ENCODE assay signal across 9 cellular contexts in genomic region chr2:240588006-240588655, GRCh38. TPM values are rescaled to one million over a fixed set of nuclear protein-coding genes. Genes with fewer than 3 reads are reported as not detected.
A peak's percentile ranks its signal among the peaks of the same experiment; 100 is the strongest.
DNase-seq lines count a peak whose midpoint lies in the region; FAIRE-seq and TF ChIP-seq lines count a peak whose summit lies in the region.
"Had no signal": no experiment of that assay in that cellular context is flagged by ENCODE, and none has a peak within 500 bp of the region (broad histone marks: within the 10 kb centered on the region; RNA-seq: fewer than 3 reads in every experiment).

No MANE protein-coding gene starts in this region.

- H4K20me1 ChIP-seq in OCI-LY3 (ENCODE audit: insufficient read depth, low read length) (peaks cover 10% of the 10 kb centered on the region), H1 (replicated peaks in 1 of 2; ENCODE audit: control insufficient read depth in 1 of 2, insufficient read depth in 2 of 2, low read length in 2 of 2) (peaks cover 5 to 31% of the 10 kb centered on the region in 2 experiments), neural cell (ENCODE audit: insufficient read depth) (no peaks in the 10 kb centered on the region)

- H3K36me3 Mint-ChIP-seq in CD4-positive, alpha-beta memory T cell = peaks cover 9 to 40% of the 10 kb centered on the region in 2 donors

- H3K9ac ChIP-seq in OCI-LY3 (ENCODE audit: low read length) (no peak overlapping the region), H1 (replicated peaks in 1 of 4; ENCODE audit: extremely low read depth in 1 of 4, low read depth in 3 of 4, low read length in 3 of 4) (no peak overlapping the region), neural cell (ENCODE audit: low read length) (peak overlapping the region; percentile 90)

- H3K23me2 ChIP-seq in H1 (ENCODE audit: low read depth, low read length) = peaks cover 12% of the 10 kb centered on the region; the same call in 1 of the 2 replicates

- H3K4me1 ChIP-seq in CD4-positive, alpha-beta memory T cell (ENCODE audit: insufficient read depth, low read length) = peaks cover 38% of the 10 kb centered on the region
- H3K4me1 ChIP-seq in OCI-LY3 (ENCODE audit: low read length) (peaks cover 27% of the 10 kb centered on the region), H1 (replicated peaks in 1 of 4; ENCODE audit: control insufficient read depth in 3 of 4, insufficient read depth in 4 of 4, low read length in 3 of 4) (peaks cover 0 to 14% (median 11%) of the 10 kb centered on the region in 4 experiments; a peak in 6 of 7 replicates)

- H3K4me2 ChIP-seq in OCI-LY3 (ENCODE audit: low read length) = peak overlapping the region; percentile 98
- peak overlapping the region; percentile 77 to 95 for H3K4me2 ChIP-seq in H1 (ENCODE audit: insufficient read depth in 1 of 2, low read depth in 2 of 2, low read length in 2 of 2)
- H3K4me2 ChIP-seq in neural cell (ENCODE audit: low read length) = peak overlapping the region; percentile 66

- H2BK12ac ChIP-seq in H1 (ENCODE audit: low read depth, low read length) = no peak overlapping the region

- DNase-seq in CD4-positive, alpha-beta memory T cell = peak in 1 of 5 donors; percentile 28
- no peak for DNase-seq in H1 (ENCODE audit: low read depth in 1 of 2, low spot score in 2 of 2)
- no peak for DNase-seq in NCI-H1694 treated with DMSO at 0.1 percent for 48 hours (lab: John Stamatoyannopoulos, UW)
- no peak for DNase-seq in NCI-H748 treated with DMSO at 0.1 percent for 48 hours (lab: John Stamatoyannopoulos, UW)
- DNase-seq in stimulated activated CD4-positive, alpha-beta T cell treated with anti-CD3 and anti-CD28 coated beads, Interleukin-2, amount 100 ng/mL, for 48 hours = no peak
- no peak for DNase-seq in activated CD8-positive, alpha-beta memory T cell treated with anti-CD3 and anti-CD28 coated beads, Interleukin-2, amount 50 U/mL, for 4 hours
- DNase-seq: OCI-M1 had no signal

- no peaks in the 10 kb centered on the region for H3K27me3 Mint-ChIP-seq in CD4-positive, alpha-beta memory T cell

- H2AFZ ChIP-seq in OCI-LY3 (ENCODE audit: low read depth, low read length) (no peak overlapping the region), H1 (ENCODE audit: low read length) (no peak overlapping the region), neural cell (ENCODE audit: low read depth, low read length) (no peak overlapping the region)

- H3K27ac Mint-ChIP-seq in CD4-positive, alpha-beta memory T cell = peak overlapping the region; percentile 66 to 95 (median 92)

- H3K79me2 ChIP-seq in OCI-LY3 (ENCODE audit: low read length) (peaks cover 78% of the 10 kb centered on the region), H1 (ENCODE audit: control insufficient read depth in 1 of 2, insufficient read depth in 2 of 2, low read length in 2 of 2) (peaks cover 4 to 45% of the 10 kb centered on the region in 2 experiments; a peak in 3 of 4 replicates), neural cell (replicated peaks; ENCODE audit: insufficient read depth, low read length) (peaks cover 44% of the 10 kb centered on the region)

- no peak for TF ChIP-seq POLR2A in H1 (IDR thresholded peaks at IDR 0.05; ENCODE audit: control extremely low read depth in 1 of 2, low read depth in 2 of 2, low read length in 2 of 2)

- peak overlapping the region in 1 of 2 donors; percentile 99 for H3K4me3 ChIP-seq in CD4-positive, alpha-beta memory T cell (ENCODE audit: low read length in 2 of 2)
- H3K4me3 ChIP-seq in OCI-LY3 (ENCODE audit: low read length) (peak overlapping the region; percentile 98), H1 (ENCODE audit: extremely low read depth in 1 of 4, insufficient read depth in 2 of 4, low read depth in 3 of 4, low read length in 4 of 4) (peak overlapping the region; percentile 94 to 97 (median 95); a peak in 6 of 8 replicates), neural cell (ENCODE audit: low read length) (peak overlapping the region; percentile 92)

- H3K9me3 Mint-ChIP-seq in CD4-positive, alpha-beta memory T cell = no peaks in the 10 kb centered on the region

- no peak overlapping the region for H4K5ac ChIP-seq in H1 (ENCODE audit: insufficient read length, low read depth, low read length)

- POLR2A ChIA-PET in CD4-positive, alpha-beta memory T cell (lab: Charles Lee; ENCODE audit: partially characterized antibody) = interaction anchor here (1.4 to 7.7 kb wide), 5 partner anchors 12 to 74 kb away, joined by 3 to 461 read pairs (median 14); partner anchors contain the start of genes DUSP28, GPR35 and RNPEPL1
- POLR2A ChIA-PET in H1 (lab: Charles Lee; ENCODE audit: partially characterized antibody) = interaction anchor here (1.3 to 3.2 kb wide), 3 partner anchors 8 to 22 kb away, joined by 4 to 21 read pairs (median 5); no protein-coding TSS in a partner anchor

- intact Hi-C loops in CD4-positive, alpha-beta memory T cell (cut with micrococcal nuclease) = no loop called here

- H3K27me3 ChIP-seq in CD4-positive, alpha-beta memory T cell (ENCODE audit: insufficient read depth, low read length) = no peaks in the 10 kb centered on the region
- H3K27me3 ChIP-seq in OCI-LY3 (ENCODE audit: low read depth, low read length) (no peaks in the 10 kb centered on the region), H1 (replicated peaks in 1 of 4; ENCODE audit: control insufficient read depth in 3 of 4, extremely low read depth in 1 of 4, insufficient read depth in 3 of 4, low read length in 3 of 4) (no peaks in the 10 kb centered on the region), neural cell (ENCODE audit: insufficient read depth, low read depth, low read length) (no peaks in the 10 kb centered on the region)

- 91% methylated on average over 10 of the region's 10 CpGs; no CpG with 5 or more reads in 1 of the 2 experiments for WGBS in H1 (ENCODE audit: extremely low coverage in 1 of 2, insufficient coverage in 1 of 2, insufficient read length in 1 of 2, insufficient replicate concordance in 2 of 2, low coverage in 1 of 2, low lambda C conversion rate in 2 of 2, missing lambda C conversion rate in 1 of 2), 2 experiments

- FAIRE-seq in H1 (lab: Jason Lieb, UNC) = no peak

- H3K18ac ChIP-seq in H1 (ENCODE audit: extremely low read depth, low read length) = no peak overlapping the region

- no peak overlapping the region for H3K14ac ChIP-seq in H1 (ENCODE audit: insufficient read length)

- H3F3A ChIP-seq in neural cell (ENCODE audit: insufficient read depth, low read length, poor library complexity, severe bottlenecking) = no peaks in the 10 kb centered on the region

- no peak overlapping the region for H2AK5ac ChIP-seq in H1 (ENCODE audit: low read depth, low read length)

- H3K27ac ChIP-seq in CD4-positive, alpha-beta memory T cell (ENCODE audit: low read depth, low read length) = peak overlapping the region; percentile 80
- H3K27ac ChIP-seq in OCI-LY3 (ENCODE audit: low read length) (no peak overlapping the region), H1 (ENCODE audit: low read depth, low read length) (no peak overlapping the region), neural cell (ENCODE audit: low read length) (no peak overlapping the region)

- H3K23ac ChIP-seq in H1 (ENCODE audit: insufficient read length) = no peak overlapping the region

- H3K4me3 Mint-ChIP-seq in CD4-positive, alpha-beta memory T cell = peak overlapping the region; percentile 89 to 98 (median 94)

- no peaks in the 10 kb centered on the region for H3K9me2 ChIP-seq in neural cell (ENCODE audit: insufficient read depth, low read length)

- no peaks in the 10 kb centered on the region for H3K9me3 ChIP-seq in CD4-positive, alpha-beta memory T cell (ENCODE audit: control insufficient read depth in 1 of 2, low read length in 2 of 2)
- no peaks in the 10 kb centered on the region for H3K9me3 ChIP-seq in OCI-LY3 (ENCODE audit: insufficient read depth, low read length)
- H3K9me3 ChIP-seq in H1 (ENCODE audit: insufficient read depth in 2 of 2, low read depth in 1 of 2, low read length in 1 of 2) = no peaks in the 10 kb centered on the region
- no peaks in the 10 kb centered on the region for H3K9me3 ChIP-seq in neural cell (ENCODE audit: low read length)

- peaks cover 35% of the 10 kb centered on the region for H3K36me3 ChIP-seq in CD4-positive, alpha-beta memory T cell (ENCODE audit: insufficient read depth, low read length)
- H3K36me3 ChIP-seq in OCI-LY3 (replicated peaks; ENCODE audit: low read depth, low read length) = peaks cover 8% of the 10 kb centered on the region
- H3K36me3 ChIP-seq in H1 (ENCODE audit: control insufficient read depth in 2 of 4, insufficient read depth in 4 of 4, low read length in 3 of 4) = peaks cover 0 to 8% (median 6%) of the 10 kb centered on the region in 4 experiments; a peak in 4 of 8 replicates
- H3K36me3 ChIP-seq in neural cell (ENCODE audit: insufficient read depth, low read length) = no peaks in the 10 kb centered on the region

- no peak for TF ChIP-seq EP300 in H1 (IDR thresholded peaks at IDR 0.05; ENCODE audit: borderline replicate concordance in 1 of 2, low read depth in 2 of 2, low read length in 2 of 2)
- TF ChIP-seq EP300 in neural cell (conservative IDR thresholded peaks at IDR 0.05; ENCODE audit: poor library complexity, severe bottlenecking) = no peak

- no peak overlapping the region for H2BK120ac ChIP-seq in H1 (replicated peaks; ENCODE audit: low read depth, low read length)

- no peak overlapping the region for H2BK5ac ChIP-seq in H1 (ENCODE audit: low read depth, low read length)

- H3K4me1 Mint-ChIP-seq in CD4-positive, alpha-beta memory T cell = peaks cover 23 to 51% (median 34%) of the 10 kb centered on the region in 4 donors

- no peak overlapping the region for H2BK20ac ChIP-seq in H1 (ENCODE audit: low read length)

- no peak overlapping the region for H3K56ac ChIP-seq in H1 (replicated peaks; ENCODE audit: insufficient read length, low read depth, low read length)

- no peak overlapping the region for H2BK15ac ChIP-seq in H1 (ENCODE audit: low read length)

- peaks cover 17% of the 10 kb centered on the region for H3K79me1 ChIP-seq in H1 (ENCODE audit: low read depth, low read length)

- no peak overlapping the region for H4K8ac ChIP-seq in H1 (ENCODE audit: extremely low read depth, insufficient read depth, low read length)

- TF ChIP-seq RAD21 in H1 (IDR thresholded peaks at IDR 0.05 in 1 of 2, conservative IDR thresholded peaks at IDR 0.05 in 1 of 2; ENCODE audit: low read depth in 2 of 2, low read length in 2 of 2) (no peak), neural cell (conservative IDR thresholded peaks at IDR 0.05) (no peak)

- H3K4ac ChIP-seq in H1 (replicated peaks; ENCODE audit: insufficient read length, low read depth, low read length) = no peak overlapping the region

- H4K91ac ChIP-seq in H1 (replicated peaks; ENCODE audit: insufficient read length, low read length) = no peak overlapping the region

- CTCF ChIA-PET in CD4-positive, alpha-beta memory T cell (lab: Charles Lee; ENCODE audit: partially characterized antibody) = interaction anchor here (1.2 to 5.3 kb wide), 6 partner anchors 8 to 74 kb away, joined by 6 to 61 read pairs (median 19); partner anchors contain the start of genes ANKMY1 and RNPEPL1
- CTCF ChIA-PET in H1 (lab: Charles Lee; ENCODE audit: partially characterized antibody) = interaction anchor here (0.8 to 5.1 kb wide), 7 partner anchors 8 to 150 kb away, joined by 3 to 37 read pairs (median 8); partner anchors contain the start of gene ANKMY1

- no peak for TF ChIP-seq CTCF in OCI-LY3 (IDR thresholded peaks at IDR 0.05; ENCODE audit: low read depth, low read length)
- no peak for TF ChIP-seq CTCF in H1 (IDR thresholded peaks at IDR 0.05; ENCODE audit: control extremely low read depth in 1 of 3, insufficient read depth in 1 of 3, low read depth in 1 of 3, low read length in 3 of 3)
- TF ChIP-seq CTCF in neural cell (IDR thresholded peaks at IDR 0.05; ENCODE audit: poor library complexity, severe bottlenecking) = no peak

RNA-seq across cellular contexts. Expression of gene CAPN10, which starts 1.6 kb away (rescaled TPM):
- 10 to 100 TPM; 80.6 to 83.0 TPM for total RNA-seq in CD4-positive, alpha-beta memory T cell
- 10 to 100 TPM in 1 of 2 donors, 1 to 10 TPM in 1; 9.9 to 18.7 TPM for polyA plus RNA-seq in CD4-positive, alpha-beta memory T cell
- total RNA-seq in H1 (2021; fragmentation: NEBNext Ultra II Directional; extraction: Animal tissue kit (Norgen Biotek cat#: 25700)) = 39.8 and 40.7 TPM in 2 replicates
- polyA plus RNA-seq in H1 (2011; rRNA removed) (30.7 and 44.5 TPM in 2 replicates), neural cell (120 and 138 TPM in 2 replicates)
- polyA plus RNA-seq in H1 (2011; cell fraction: cytosol; rRNA removed) = 44.8 TPM
- 302 TPM for polyA plus RNA-seq in H1 (2011; cell fraction: nucleus; rRNA removed)
- polyA plus RNA-seq in H1 (2012, experiment 1 of 2) = 32.9 to 47.0 TPM (median 38.8 TPM) in 4 replicates
- 20.9 TPM for polyA plus RNA-seq in H1 (2012, experiment 2 of 2)
- polyA plus RNA-seq in H1 (2013, experiment 1 of 2) = 23.2 TPM
- 19.7 TPM for polyA plus RNA-seq in H1 (2013, experiment 2 of 2)
- 12.4 and 12.5 TPM in 2 replicates for polyA minus RNA-seq in H1 (2011; rRNA and poly(A)+ RNA removed)
- polyA minus RNA-seq in H1 (2011; cell fraction: cytosol; rRNA and poly(A)+ RNA removed) = 21.1 TPM
- polyA minus RNA-seq in H1 (2011; cell fraction: nucleus; rRNA and poly(A)+ RNA removed) = 62.2 TPM
- polyA minus RNA-seq in neural cell = 44.2 and 52.8 TPM in 2 replicates

RNA-seq across cellular contexts. Expression of gene RNPEPL1, which starts 19.8 kb away (rescaled TPM):
- total RNA-seq in CD4-positive, alpha-beta memory T cell = 100 to 1,000 TPM; 140 to 145 TPM
- polyA plus RNA-seq in CD4-positive, alpha-beta memory T cell = 100 to 1,000 TPM in 1 of 2 donors, 10 to 100 TPM in 1; 13.6 to 100 TPM
- total RNA-seq in H1 (2021; fragmentation: NEBNext Ultra II Directional; extraction: Animal tissue kit (Norgen Biotek cat#: 25700)) = 11.3 and 11.7 TPM in 2 replicates
- polyA plus RNA-seq in H1 (2011; rRNA removed) (9.0 and 13.5 TPM in 2 replicates), neural cell (16.1 and 23.3 TPM in 2 replicates)
- polyA plus RNA-seq in H1 (2011; cell fraction: cytosol; rRNA removed) = 7.2 TPM
- polyA plus RNA-seq in H1 (2011; cell fraction: nucleus; rRNA removed) = 23.2 TPM
- polyA plus RNA-seq in H1 (2012, experiment 1 of 2) = 7.1 to 11.6 TPM (median 11.6 TPM) in 4 replicates
- 12.3 TPM for polyA plus RNA-seq in H1 (2012, experiment 2 of 2)
- polyA plus RNA-seq in H1 (2013, experiment 1 of 2) = 7.8 TPM
- 8.7 TPM for polyA plus RNA-seq in H1 (2013, experiment 2 of 2)
- polyA minus RNA-seq in H1 (2011; rRNA and poly(A)+ RNA removed) = 3.0 and 3.4 TPM in 2 replicates
- polyA minus RNA-seq in H1 (2011; cell fraction: cytosol; rRNA and poly(A)+ RNA removed) = 11.2 TPM
- polyA minus RNA-seq in H1 (2011; cell fraction: nucleus; rRNA and poly(A)+ RNA removed) = 10.5 TPM
- 9.3 and 10.5 TPM in 2 replicates for polyA minus RNA-seq in neural cell

RNA-seq across cellular contexts. Expression of gene DUSP28, which starts 28.0 kb away (rescaled TPM):
- 10 to 100 TPM; 16.3 to 19.4 TPM for total RNA-seq in CD4-positive, alpha-beta memory T cell
- 10 to 100 TPM; 18.2 to 18.5 TPM for polyA plus RNA-seq in CD4-positive, alpha-beta memory T cell
- total RNA-seq in H1 (2021; fragmentation: NEBNext Ultra II Directional; extraction: Animal tissue kit (Norgen Biotek cat#: 25700)) = 1.3 and 2.1 TPM in 2 replicates
- polyA plus RNA-seq in H1 (2011; rRNA removed) (2.3 and 3.3 TPM in 2 replicates), neural cell (20.3 and 26.6 TPM in 2 replicates)
- polyA plus RNA-seq in H1 (2011; cell fraction: cytosol; rRNA removed) = 2.8 TPM
- 2.2 TPM for polyA plus RNA-seq in H1 (2011; cell fraction: nucleus; rRNA removed)
- 1.6 to 2.9 TPM (median 1.9 TPM) in 4 replicates for polyA plus RNA-seq in H1 (2012, experiment 1 of 2)
- 2.8 TPM for polyA plus RNA-seq in H1 (2012, experiment 2 of 2)
- 1.5 TPM for polyA plus RNA-seq in H1 (2013, experiment 1 of 2)
- 1.8 TPM for polyA plus RNA-seq in H1 (2013, experiment 2 of 2)
- 1.1 and 4.7 TPM in 2 replicates for polyA minus RNA-seq in H1 (2011; rRNA and poly(A)+ RNA removed)
- 0.88 TPM for polyA minus RNA-seq in H1 (2011; cell fraction: cytosol; rRNA and poly(A)+ RNA removed)
- polyA minus RNA-seq in H1 (2011; cell fraction: nucleus; rRNA and poly(A)+ RNA removed) = 7.1 TPM
- polyA minus RNA-seq in neural cell = 8.5 and 11.2 TPM in 2 replicates

RNA-seq across cellular contexts. Expression of gene ANKMY1, which starts 30.3 kb away (rescaled TPM):
- 10 to 100 TPM; 71.4 to 84.8 TPM for total RNA-seq in CD4-positive, alpha-beta memory T cell
- polyA plus RNA-seq in CD4-positive, alpha-beta memory T cell = 10 to 100 TPM in 1 of 2 donors, 1 to 10 TPM in 1; 9.4 to 15.2 TPM
- 4.5 and 5.4 TPM in 2 replicates for total RNA-seq in H1 (2021; fragmentation: NEBNext Ultra II Directional; extraction: Animal tissue kit (Norgen Biotek cat#: 25700))
- polyA plus RNA-seq in H1 (2011; rRNA removed) (4.8 and 6.4 TPM in 2 replicates), neural cell (6.6 and 16.6 TPM in 2 replicates)
- polyA plus RNA-seq in H1 (2011; cell fraction: cytosol; rRNA removed) = 5.1 TPM
- polyA plus RNA-seq in H1 (2011; cell fraction: nucleus; rRNA removed) = 10.3 TPM
- polyA plus RNA-seq in H1 (2012, experiment 1 of 2) = 3.3 to 4.5 TPM (median 4.0 TPM) in 4 replicates
- 4.1 TPM for polyA plus RNA-seq in H1 (2012, experiment 2 of 2)
- polyA plus RNA-seq in H1 (2013, experiment 1 of 2) = 1.4 TPM
- polyA plus RNA-seq in H1 (2013, experiment 2 of 2) = 2.1 TPM
- 8.1 and 10.0 TPM in 2 replicates for polyA minus RNA-seq in H1 (2011; rRNA and poly(A)+ RNA removed)
- polyA minus RNA-seq in H1 (2011; cell fraction: cytosol; rRNA and poly(A)+ RNA removed) = 3.9 TPM
- polyA minus RNA-seq in H1 (2011; cell fraction: nucleus; rRNA and poly(A)+ RNA removed) = 15.7 TPM
- 9.5 and 10.0 TPM in 2 replicates for polyA minus RNA-seq in neural cell

RNA-seq across cellular contexts. Expression of gene GPR35, which starts 37.1 kb away (rescaled TPM):
- 1 to 10 TPM; 6.3 to 6.8 TPM for total RNA-seq in CD4-positive, alpha-beta memory T cell
- polyA plus RNA-seq in CD4-positive, alpha-beta memory T cell = 1 to 10 TPM in 1 of 2 donors, under 1 TPM in 1; 0.71 to 1.3 TPM
- 0.29 TPM in 1 of 2 replicates, not detected in the other for total RNA-seq in H1 (2021; fragmentation: NEBNext Ultra II Directional; extraction: Animal tissue kit (Norgen Biotek cat#: 25700))
- 0.47 and 0.67 TPM in 2 replicates for polyA plus RNA-seq in H1 (2011; rRNA removed)
- 0.70 TPM for polyA plus RNA-seq in H1 (2011; cell fraction: cytosol; rRNA removed)
- 2.6 TPM for polyA plus RNA-seq in H1 (2011; cell fraction: nucleus; rRNA removed)
- 0.23 to 0.51 TPM (median 0.37 TPM) in 4 replicates for polyA plus RNA-seq in H1 (2012, experiment 1 of 2)
- 0.29 TPM for polyA plus RNA-seq in H1 (2012, experiment 2 of 2)
- 0.24 TPM for polyA plus RNA-seq in H1 (2013, experiment 1 of 2)
- polyA plus RNA-seq in H1 (2013, experiment 2 of 2) = 0.13 TPM
- not detected in 2 replicates for polyA minus RNA-seq in H1 (2011; rRNA and poly(A)+ RNA removed)
- not detected for polyA minus RNA-seq in H1 (2011; cell fraction: cytosol; rRNA and poly(A)+ RNA removed)
- polyA minus RNA-seq in H1 (2011; cell fraction: nucleus; rRNA and poly(A)+ RNA removed) = 0.30 TPM
- polyA plus RNA-seq in neural cell = 2.8 and 4.1 TPM in 2 replicates
- polyA minus RNA-seq in neural cell = 0.58 and 1.9 TPM in 2 replicates
